In genomic region chr15:73052679-73053397, GRCh38 we compare ENCODE assay signal across 8 cellular contexts. TPM values are rescaled to one million over a fixed set of nuclear protein-coding genes. Genes with fewer than 3 reads are reported as not detected.
DNase-seq lines count a peak whose midpoint lies in the region; ATAC-seq and TF ChIP-seq lines count a peak whose summit lies in the region.

No MANE protein-coding gene starts in this region.

- H3K27ac ChIP-seq in mesodermal cell (ENCODE audit: low read depth, low read length, severe bottlenecking), result peak overlapping the region; percentile 81

- CTCF ChIA-PET in activated CD8-positive, alpha-beta T cell treated with anti-CD3 and anti-CD28 coated beads for 36 hours (lab: Charles Lee), result interaction anchor here (0.8 to 1.4 kb wide), 4 partner anchors 10 to 331 kb away, joined by 3 to 4 read pairs (median 3); no protein-coding TSS in a partner anchor

- H3K36me3 ChIP-seq in GM06990 (ENCODE audit: control insufficient read depth, insufficient read depth, low read length) (no peaks in the 10 kb centered on the region), mesodermal cell (ENCODE audit: control insufficient read depth, insufficient read depth, low read length) (no peaks in the 10 kb centered on the region)

- POLR2A ChIA-PET in activated CD8-positive, alpha-beta T cell treated with anti-CD3 and anti-CD28 coated beads for 36 hours (lab: Charles Lee), result interaction anchor here (0.7 to 1.0 kb wide), 2 partner anchors 83 to 589 kb away, joined by 3 read pairs; no protein-coding TSS in a partner anchor

- DNase-seq in GM06990 (ENCODE audit: extremely low read depth, insufficient read length), result peak; percentile 13
- DNase-seq in NCI-H446 treated with DMSO at 0.1 percent for 48 hours (lab: John Stamatoyannopoulos, UW), result peak; percentile 74
- peak; percentile 39 for DNase-seq in activated CD8-positive, alpha-beta T cell treated with anti-CD3 and anti-CD28 coated beads for 36 hours
- peak; percentile 40 for DNase-seq in epidermal melanocyte (ENCODE audit: insufficient read length, low spot score)
- DNase-seq in stimulated activated naive CD4-positive, alpha-beta T cell (lab: John Stamatoyannopoulos, UW), result peak in 5 of 6 experiments; percentile 3 to 44 (median 19)
- no peak for DNase-seq in amniotic stem cell (lab: John Stamatoyannopoulos, UW)

- peaks cover 3% of the 10 kb centered on the region for H3K27me3 ChIP-seq in GM06990 (replicated peaks; ENCODE audit: control insufficient read depth, insufficient read depth, low read length)

- H3K4me3 ChIP-seq in GM06990 (replicated peaks; ENCODE audit: low read depth, low read length), result peak overlapping the region; percentile 62
- peak overlapping the region; percentile 79 for H3K4me3 ChIP-seq in mesodermal cell (ENCODE audit: extremely low read depth, insufficient read depth, low read length, poor library complexity, severe bottlenecking)

- ATAC-seq in HG02798 (IDR thresholded peaks at IDR 0.05; ENCODE audit: poor library complexity, unreplicated experiment), result peak; percentile 35
- peak; percentile 52 for ATAC-seq in activated CD8-positive, alpha-beta T cell treated with anti-CD3 and anti-CD28 coated beads for 36 hours

- H3K27me3 Mint-ChIP-seq in activated CD8-positive, alpha-beta T cell treated with anti-CD3 and anti-CD28 coated beads for 36 hours, result peaks cover 27% of the 10 kb centered on the region

- peaks cover 26% of the 10 kb centered on the region for H3K4me1 ChIP-seq in mesodermal cell (ENCODE audit: control insufficient read depth, insufficient read depth, low read length, poor library complexity, severe bottlenecking)

- intact Hi-C loops in activated CD8-positive, alpha-beta T cell treated with anti-CD3 and anti-CD28 coated beads for 36 hours (cut with micrococcal nuclease), result no loop called here

- peak; percentile 47 for TF ChIP-seq CTCF in GM06990 (IDR thresholded peaks at IDR 0.05; ENCODE audit: insufficient read depth, low read length, poor library complexity, severe bottlenecking)
- TF ChIP-seq CTCF in activated CD8-positive, alpha-beta T cell treated with anti-CD3 and anti-CD28 coated beads for 36 hours (IDR thresholded peaks at IDR 0.05), result no peak

- H3K9me3 Mint-ChIP-seq in activated CD8-positive, alpha-beta T cell treated with anti-CD3 and anti-CD28 coated beads for 36 hours, result no peaks in the 10 kb centered on the region

- 0 to 1% methylated on average over 22 to 27 of the region's 59 CpGs for WGBS in mesodermal cell (ENCODE audit: insufficient coverage in 2 of 2), 2 experiments

- H3K4me3 Mint-ChIP-seq in activated CD8-positive, alpha-beta T cell treated with anti-CD3 and anti-CD28 coated beads for 36 hours, result peak overlapping the region; percentile 72

- peaks cover 8% of the 10 kb centered on the region for H3K4me1 Mint-ChIP-seq in activated CD8-positive, alpha-beta T cell treated with anti-CD3 and anti-CD28 coated beads for 36 hours (ENCODE audit: low read depth)

- H3K9me3 ChIP-seq in mesodermal cell (ENCODE audit: control insufficient read depth, low read length), result no peaks in the 10 kb centered on the region

- no peak overlapping the region for H3K27ac Mint-ChIP-seq in activated CD8-positive, alpha-beta T cell treated with anti-CD3 and anti-CD28 coated beads for 36 hours

- H3K36me3 Mint-ChIP-seq in activated CD8-positive, alpha-beta T cell treated with anti-CD3 and anti-CD28 coated beads for 36 hours (ENCODE audit: low read depth), result no peaks in the 10 kb centered on the region

RNA-seq across cellular contexts. Expression of gene NEO1, which starts 0.6 kb away (rescaled TPM):
- total RNA-seq in activated CD8-positive, alpha-beta T cell treated with anti-CD3 and anti-CD28 coated beads for 36 hours, result 1 to 10 TPM; 2.8 to 3.1 TPM
- 85.7 TPM for polyA plus RNA-seq in mesodermal cell (2013, experiment 1 of 2)
- polyA plus RNA-seq in mesodermal cell (2013, experiment 2 of 2), result 75.2 TPM
